Comparison of ENCODE assay signal across 8 cellular contexts in genomic region chr10:100006241-100006886, GRCh38. TPM values are rescaled to one million over a fixed set of nuclear protein-coding genes. Genes with fewer than 3 reads are reported as not detected.
DNase-seq lines count a peak whose midpoint lies in the region; ATAC-seq and TF ChIP-seq lines count a peak whose summit lies in the region.

No MANE protein-coding gene starts in this region.

- no peak for TF ChIP-seq POLR2A in GM18505 (IDR thresholded peaks at IDR 0.05; ENCODE audit: borderline replicate concordance, extremely low read depth, insufficient read depth, insufficient read length)

- no peak for TF ChIP-seq CTCF in heart right ventricle (IDR thresholded peaks at IDR 0.05)

- no peak for DNase-seq in heart right ventricle
- DNase-seq in left ventricle myocardium superior: no peak
- DNase-seq in SK-MEL-5 (ENCODE audit: low read depth, low spot score): peak; percentile 26
- peak; percentile 77 for DNase-seq in fibroblast of the conjunctiva (ENCODE audit: low read depth)
- peak; percentile 38 for DNase-seq in stimulated activated CD4-positive, alpha-beta T cell treated with anti-CD3 and anti-CD28 coated beads, Interleukin-4, amount 100 ng/mL, for 24 hours
- DNase-seq in HuH-7 (ENCODE audit: low spot score): no peak
- DNase-seq in AML-193 (lab: John Stamatoyannopoulos, UW): no peak

- H3K9me3 ChIP-seq in heart right ventricle: no peaks in the 10 kb centered on the region

- H3K27ac ChIP-seq in heart right ventricle: peak overlapping the region in 7 of 10 donors; percentile 10 to 79 (median 51)

- intact Hi-C loops in heart right ventricle (cut with DNase I): loop anchor here in 6 of 10 donors (5.0 to 10.0 kb wide), 5 partner anchors 34 to 94 kb away; no protein-coding TSS in a partner anchor
- intact Hi-C loops in left ventricle myocardium superior (cut with micrococcal nuclease): no loop called here

- no peaks in the 10 kb centered on the region for H3K27me3 ChIP-seq in heart right ventricle

- WGBS in heart right ventricle, 2 donors: 51 to 60% methylated on average over 4 of the region's 4 CpGs

- H3K36me3 ChIP-seq in heart right ventricle: no peaks in the 10 kb centered on the region

- ATAC-seq in heart right ventricle: peak in 4 of 8 donors; percentile 50 to 62 (median 52)
- no peak for ATAC-seq in left ventricle myocardium superior
- no peak for ATAC-seq in GM18505 (IDR thresholded peaks at IDR 0.05; ENCODE audit: unreplicated experiment)

- H3K4me1 ChIP-seq in heart right ventricle: peaks cover 3 to 77% (median 42%) of the 10 kb centered on the region in 9 donors

- H3K4me3 ChIP-seq in heart right ventricle: no peak overlapping the region

- in situ Hi-C loops in SK-MEL-5 (cut with HindIII; ENCODE audit: low pct_unique_long_range_greater_than_20kb, low sequenced_read_pairs): no loop called here

RNA-seq across cellular contexts. Expression of gene DNMBP, which starts 3.4 kb away (rescaled TPM):
- total RNA-seq in heart right ventricle (1 to 10 TPM; 5.4 to 8.1 (median 7.1) TPM), left ventricle myocardium superior (5.5 TPM)
- 1 to 10 TPM; 5.1 to 8.0 TPM for polyA plus RNA-seq in heart right ventricle
- 5.3 and 6.2 TPM in 2 replicates for total RNA-seq in SK-MEL-5 (2014; rRNA removed; shearing (Covaris generic))
- polyA plus RNA-seq in SK-MEL-5 (2015; cell fraction: cytosol; rRNA removed): 7.0 and 7.7 TPM in 2 replicates
- 5.9 and 10.0 TPM in 2 replicates for polyA plus RNA-seq in SK-MEL-5 (2015; cell fraction: nucleus; rRNA removed)

Comparison
In these comparisons a context has a peak if more than half of its experiments do, and no peak if none do; other contexts are left out.
1. DNase-seq: peak in SK-MEL-5 (single experiment), fibroblast of the conjunctiva (single experiment) and stimulated activated CD4-positive, alpha-beta T cell treated with anti-CD3 and anti-CD28 coated beads, Interleukin-4, amount 100 ng/mL, for 24 hours (single experiment); none in heart right ventricle (0 of 2), left ventricle myocardium superior (single experiment), HuH-7 (single experiment) and AML-193 (0 of 2).